In the genomic region with DNA sequence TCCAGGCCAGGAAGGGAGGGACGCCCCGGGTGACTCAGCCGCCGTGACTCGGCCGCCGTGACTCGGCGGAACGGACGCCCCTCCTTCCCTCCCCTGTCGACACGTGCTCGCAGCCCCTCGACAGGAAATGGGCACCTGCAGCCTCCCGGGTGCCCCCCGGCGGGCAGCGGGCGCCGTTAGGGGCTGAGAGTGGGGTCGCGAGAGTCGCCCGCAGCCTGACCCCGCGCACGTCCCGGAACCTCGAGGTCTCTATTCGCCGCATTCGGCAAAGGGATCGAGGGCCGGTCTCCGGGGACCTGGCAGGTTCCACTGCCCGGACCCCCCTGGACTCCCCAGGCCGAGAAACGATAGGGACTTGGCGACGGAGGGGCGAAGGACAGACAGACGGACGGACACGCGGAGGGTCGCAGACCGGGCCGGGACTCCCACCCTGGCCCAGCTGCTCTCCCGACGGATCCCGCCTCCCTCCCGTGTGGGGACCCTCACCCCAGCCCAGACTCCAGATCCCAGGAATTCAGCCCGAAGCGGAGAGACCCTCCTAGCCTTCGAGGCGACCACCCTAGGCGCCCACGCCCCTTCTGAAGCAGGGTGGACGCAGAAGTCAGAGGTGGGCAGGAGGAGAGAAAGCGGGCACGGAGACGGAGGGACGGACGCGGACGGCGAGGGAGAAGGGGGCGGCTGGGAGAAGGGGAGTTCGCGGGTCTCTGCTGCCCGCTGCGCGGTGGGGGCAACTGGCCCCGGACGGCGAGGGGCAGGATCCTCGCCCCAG, we compare ENCODE assay signal across 8 cellular contexts. TPM values are rescaled to one million over a fixed set of nuclear protein-coding genes. Genes with fewer than 3 reads are reported as not detected.
A peak's percentile ranks its signal among the peaks of the same experiment; 100 is the strongest.
DNase-seq lines count a peak whose midpoint lies in the region; ATAC-seq lines count a peak whose summit lies in the region.

No MANE protein-coding gene starts in this region.

- H3K27ac Mint-ChIP-seq in naive thymus-derived CD4-positive, alpha-beta T cell: peak overlapping the region in 2 of 9 donors; percentile 63 to 65

- no peak for ATAC-seq in naive thymus-derived CD4-positive, alpha-beta T cell
- ATAC-seq in HG03108 (IDR thresholded peaks at IDR 0.05; ENCODE audit: unreplicated experiment): no peak

- H3K9ac ChIP-seq in subcutaneous abdominal adipose tissue (ENCODE audit: low read length in 5 of 5): peak overlapping the region in 4 of 5 donors; percentile 36 to 87 (median 82)

- POLR2A ChIA-PET in naive thymus-derived CD4-positive, alpha-beta T cell (lab: Charles Lee): interaction anchor here (1.4 to 6.5 kb wide), 4 partner anchors 9 to 29 kb away, joined by 3 to 108 read pairs (median 14); a partner anchor contains a TSS

- peak overlapping the region in 9 of 10 donors; percentile 20 to 81 (median 62) for H3K4me3 Mint-ChIP-seq in naive thymus-derived CD4-positive, alpha-beta T cell

- H3K36me3 Mint-ChIP-seq in naive thymus-derived CD4-positive, alpha-beta T cell: no peaks in the 10 kb centered on the region

- H3K9me3 Mint-ChIP-seq in naive thymus-derived CD4-positive, alpha-beta T cell: no peaks in the 10 kb centered on the region

- H3K9me3 ChIP-seq in naive thymus-derived CD4-positive, alpha-beta T cell (ENCODE audit: control insufficient read depth in 2 of 3, low read length in 3 of 3): no peaks in the 10 kb centered on the region
- no peaks in the 10 kb centered on the region for H3K9me3 ChIP-seq in subcutaneous abdominal adipose tissue (ENCODE audit: control insufficient read depth in 5 of 5, low read length in 5 of 5)

- DNase-seq in D341Med (ENCODE audit: low spot score) (peak; percentile 57), M059J (ENCODE audit: low read depth) (peak; percentile 86), epithelial cell of prostate (ENCODE audit: low read depth, low spot score) (no peak), NCI-H1436 (lab: John Stamatoyannopoulos, UW) (no peak)
- DNase-seq in activated CD8-positive, alpha-beta memory T cell treated with anti-CD3 and anti-CD28 coated beads for 24 hours: peak; percentile 90
- peak in 2 of 9 donors; percentile 52 to 81 for DNase-seq in naive thymus-derived CD4-positive, alpha-beta T cell

- peaks cover 7 to 45% (median 12%) of the 10 kb centered on the region in 7 donors for H3K4me1 Mint-ChIP-seq in naive thymus-derived CD4-positive, alpha-beta T cell

- H3K4me1 ChIP-seq in naive thymus-derived CD4-positive, alpha-beta T cell (ENCODE audit: control insufficient read depth in 2 of 2, insufficient read depth in 2 of 2, low read length in 2 of 2): peaks cover 17 to 19% of the 10 kb centered on the region in 2 donors
- peaks cover 0 to 21% (median 14%) of the 10 kb centered on the region in 5 donors for H3K4me1 ChIP-seq in subcutaneous abdominal adipose tissue (ENCODE audit: control insufficient read depth in 5 of 5, insufficient read depth in 5 of 5, low read length in 5 of 5)

- peak overlapping the region; percentile 100 for H3K27ac ChIP-seq in epithelial cell of prostate
- H3K27ac ChIP-seq in naive thymus-derived CD4-positive, alpha-beta T cell (ENCODE audit: low read depth, low read length): peak overlapping the region; percentile 47
- H3K27ac ChIP-seq in subcutaneous abdominal adipose tissue (ENCODE audit: low read depth, low read length): peak overlapping the region; percentile 30

- no peaks in the 10 kb centered on the region for H3K36me3 ChIP-seq in naive thymus-derived CD4-positive, alpha-beta T cell (ENCODE audit: control insufficient read depth in 2 of 3, insufficient read depth in 3 of 3, low read length in 3 of 3)
- H3K36me3 ChIP-seq in subcutaneous abdominal adipose tissue (ENCODE audit: control insufficient read depth in 5 of 5, insufficient read depth in 5 of 5, low read length in 5 of 5): no peaks in the 10 kb centered on the region

- CTCF ChIA-PET in naive thymus-derived CD4-positive, alpha-beta T cell (lab: Charles Lee): interaction anchor here (1.1 to 1.8 kb wide), 2 partner anchors 9 to 12 kb away, joined by 3 to 7 read pairs; a partner anchor contains a TSS

- intact Hi-C loops in naive thymus-derived CD4-positive, alpha-beta T cell (cut with micrococcal nuclease): loop anchor here (1.0 to 10.0 kb wide), 6 partner anchors 9 to 155 kb away; a partner anchor contains a TSS

- peaks cover 0 to 6% of the 10 kb centered on the region in 2 donors for H3K27me3 ChIP-seq in naive thymus-derived CD4-positive, alpha-beta T cell (ENCODE audit: control insufficient read depth in 2 of 2, insufficient read depth in 2 of 2, low read length in 2 of 2)
- peaks cover 0 to 2% (median 0%) of the 10 kb centered on the region in 5 donors for H3K27me3 ChIP-seq in subcutaneous abdominal adipose tissue (ENCODE audit: control insufficient read depth in 5 of 5, insufficient read depth in 4 of 5, low read length in 5 of 5)

- H3K27me3 Mint-ChIP-seq in naive thymus-derived CD4-positive, alpha-beta T cell: peaks cover 0 to 11% (median 3%) of the 10 kb centered on the region in 5 donors

- H3K4me3 ChIP-seq in naive thymus-derived CD4-positive, alpha-beta T cell (ENCODE audit: low read length): peak overlapping the region; percentile 51
- H3K4me3 ChIP-seq in subcutaneous abdominal adipose tissue (ENCODE audit: low read depth in 1 of 5, low read length in 5 of 5): peak overlapping the region; percentile 40 to 82 (median 79)

RNA-seq across cellular contexts. Expression of a gene that starts 0.6 kb away (rescaled TPM):
- total RNA-seq in M059J (2014; rRNA removed; shearing (Covaris generic)): 253 and 286 TPM in 2 replicates
- 10 to 100 TPM in 1 of 5 experiments, 1 to 10 TPM in 2, not detected in 2; 2.8 to 25.7 (median 4.0) TPM for total RNA-seq in naive thymus-derived CD4-positive, alpha-beta T cell
- not detected for polyA plus RNA-seq in naive thymus-derived CD4-positive, alpha-beta T cell

RNA-seq across cellular contexts. Expression of a gene that starts 9.1 kb away (rescaled TPM):
- total RNA-seq in M059J (2014; rRNA removed; shearing (Covaris generic)): 57.1 and 95.3 TPM in 2 replicates
- total RNA-seq in naive thymus-derived CD4-positive, alpha-beta T cell: 10 to 100 TPM; 21.1 to 52.1 (median 23.6) TPM
- 10 to 100 TPM; 59.0 to 85.0 TPM for polyA plus RNA-seq in naive thymus-derived CD4-positive, alpha-beta T cell

RNA-seq across cellular contexts. Expression of a gene that starts 11.3 kb away (rescaled TPM):
- 149 and 165 TPM in 2 replicates for total RNA-seq in M059J (2014; rRNA removed; shearing (Covaris generic))
- 10 to 100 TPM; 25.9 to 72.1 (median 43.4) TPM for total RNA-seq in naive thymus-derived CD4-positive, alpha-beta T cell
- polyA plus RNA-seq in naive thymus-derived CD4-positive, alpha-beta T cell: 10 to 100 TPM; 60.0 to 78.3 TPM

RNA-seq across cellular contexts. Expression of a gene that starts 19.3 kb away (rescaled TPM):
- total RNA-seq in M059J (2014; rRNA removed; shearing (Covaris generic)): 39.1 and 47.9 TPM in 2 replicates
- total RNA-seq in naive thymus-derived CD4-positive, alpha-beta T cell: 10 to 100 TPM; 18.5 to 62.2 (median 40.4) TPM
- 100 to 1,000 TPM in 1 of 2 donors, 10 to 100 TPM in 1; 74.1 to 104 TPM for polyA plus RNA-seq in naive thymus-derived CD4-positive, alpha-beta T cell

RNA-seq across cellular contexts. Expression of a gene that starts 19.7 kb away (rescaled TPM):
- total RNA-seq in M059J (2014; rRNA removed; shearing (Covaris generic)): 456 and 489 TPM in 2 replicates
- total RNA-seq in naive thymus-derived CD4-positive, alpha-beta T cell: 100 to 1,000 TPM in 1 of 5 experiments, 10 to 100 TPM in 4; 72.6 to 166 (median 81.9) TPM
- 10 to 100 TPM; 87.7 to 89.3 TPM for polyA plus RNA-seq in naive thymus-derived CD4-positive, alpha-beta T cell

Comparison
In these comparisons a context has a peak if more than half of its experiments do, and no peak if none do; other contexts are left out.
1. DNase-seq: peak in D341Med (single experiment), M059J (single experiment) and activated CD8-positive, alpha-beta memory T cell treated with anti-CD3 and anti-CD28 coated beads for 24 hours (single experiment); none in epithelial cell of prostate (single experiment) and NCI-H1436 (single experiment).
2. H3K27ac ChIP-seq: peak in every context shown above with its lines; median percentile 100 in epithelial cell of prostate; 47 in naive thymus-derived CD4-positive, alpha-beta T cell; 30 in subcutaneous abdominal adipose tissue.